Comparison of ENCODE assay signal across 28 cellular contexts in genomic region chr16:1393613-1394176, GRCh38. TPM values are rescaled to one million over a fixed set of nuclear protein-coding genes. Genes with fewer than 3 reads are reported as not detected.
DNase-seq lines count a peak whose midpoint lies in the region; ATAC-seq, FAIRE-seq and TF ChIP-seq lines count a peak whose summit lies in the region.
"Had no signal": no experiment of that assay in that cellular context is flagged by ENCODE, and none has a peak within 500 bp of the region (broad histone marks: within the 10 kb centered on the region; RNA-seq: fewer than 3 reads in every experiment).

No MANE protein-coding gene starts in this region.

- ATAC-seq in Right ventricle myocardium inferior (no peak), Right ventricle myocardium superior (ENCODE audit: poor library complexity) (no peak), K562 (no peak)
- ATAC-seq: A549; CD8-positive, alpha-beta T cell; GM12878 had no signal

- H3K27ac ChIP-seq in BLaER1 (peak overlapping the region; percentile 56), KOPT-K1 (ENCODE audit: low read depth, low read length, poor library complexity, severe bottlenecking) (peak overlapping the region; percentile 27), K562 (ENCODE audit: extremely low read depth, low read depth, low read length) (no peak overlapping the region)
- H3K27ac ChIP-seq: 22Rv1, A549, C4-2B had no signal

- BruUV-seq in K562 (replicated peaks; lab: Mats Ljungman, UMichigan) = no TSS peak

- in situ Hi-C loops in K562 (cut with MboI) = no loop called here

- no peaks in the 10 kb centered on the region for H3K79me2 ChIP-seq in K562 (ENCODE audit: control insufficient read depth, insufficient read depth, low read length)

- H3K4me3 ChIP-seq in BLaER1 = no peak overlapping the region
- no peak overlapping the region for H3K4me3 ChIP-seq in K562
- H3K4me3 ChIP-seq: A549, GM12878 had no signal

- H3K9me3 ChIP-seq in BLaER1 (peaks cover 11% of the 10 kb centered on the region; the same call in 1 of the 2 replicates), KOPT-K1 (ENCODE audit: insufficient read depth, low read length, poor library complexity, severe bottlenecking) (no peaks in the 10 kb centered on the region), K562 (replicated peaks; ENCODE audit: control insufficient read depth, insufficient read depth, low read depth, low read length) (no peaks in the 10 kb centered on the region)
- H3K9me3 ChIP-seq: A549, Caco-2 had no signal

- TF ChIP-seq POLR2A in K562 (conservative IDR thresholded peaks at IDR 0.05) = no peak

- TF ChIP-seq RAD21 in K562 (CRISPR knock-in tag; conservative IDR thresholded peaks at IDR 0.05 in 1 of 2, IDR thresholded peaks at IDR 0.05 in 1 of 2) = no peak

- FAIRE-seq in K562 (lab: Jason Lieb, UNC) = no peak
- FAIRE-seq: A549, D721Med, GM12878, GM12892, GM18507 had no signal

- H3K4me2 ChIP-seq in BLaER1 (peak overlapping the region; percentile 58), K562 (ENCODE audit: insufficient read depth, low read length) (no peak overlapping the region)
- H3K4me2 ChIP-seq: A549 had no signal

- POLR2A ChIA-PET in K562 (lab: Yijun Ruan, JAX) = interaction anchor here (0.7 to 1.2 kb wide), 3 partner anchors 13 to 94 kb away, joined by 3 to 6 read pairs (median 3); no protein-coding TSS in a partner anchor

- peaks cover 87% of the 10 kb centered on the region for H3K36me3 ChIP-seq in BLaER1
- H3K36me3 ChIP-seq in KOPT-K1 (ENCODE audit: insufficient read depth, low read length) = peaks cover 21% of the 10 kb centered on the region; the same call in 1 of the 2 replicates
- no peaks in the 10 kb centered on the region for H3K36me3 ChIP-seq in K562 (ENCODE audit: control insufficient read depth, insufficient read depth, low read length)

- H3K9me1 ChIP-seq in K562 (ENCODE audit: control insufficient read depth, insufficient read depth, low read length) = no peaks in the 10 kb centered on the region

- peaks cover 64% of the 10 kb centered on the region for H3K4me1 ChIP-seq in BLaER1
- peaks cover 0 to 32% of the 10 kb centered on the region in 2 experiments; a peak in 2 of 5 replicates for H3K4me1 ChIP-seq in K562 (replicated peaks in 1 of 2; ENCODE audit: control insufficient read depth in 2 of 2, insufficient read depth in 2 of 2, low read length in 2 of 2)
- H3K4me1 ChIP-seq: A549, Caco-2 had no signal

- no peak for TF ChIP-seq EP300 in K562 (IDR thresholded peaks at IDR 0.05; ENCODE audit: low read length)

- H3K9ac ChIP-seq in BLaER1 (0 out of 2 replicates have a peak overlapping the region, but pooled peaks have one; percentile 51), K562 (ENCODE audit: insufficient read depth in 1 of 2, low read depth in 2 of 2, low read length in 2 of 2) (peak overlapping the region in 1 of 2 experiments; percentile 43; a peak in 1 of 4 replicates)

- DNase-seq in Right ventricle myocardium inferior (ENCODE audit: missing footprints) (peak; percentile 39), Right ventricle myocardium superior (no peak), K562 (ENCODE audit: extremely low read depth in 1 of 4, low spot score in 3 of 4) (no peak), DMS153 treated with DMSO at 0.1 percent for 48 hours (lab: John Stamatoyannopoulos, UW; ENCODE audit: unreplicated experiment) (no peak), amygdala (lab: John Stamatoyannopoulos, UW) (no peak)
- DNase-seq: AML-193; Caco-2; Calu3; CD4-positive, alpha-beta T cell; CD8-positive, alpha-beta T cell; DMS53; DMS79; DND-41; EL; GDM1 had no signal

- CTCF ChIA-PET in K562 (lab: Yijun Ruan, JAX; ENCODE audit: low intra/inter-chr PET ratio) = no interaction called here

- H3K27me3 ChIP-seq in BLaER1 = no peaks in the 10 kb centered on the region
- no peaks in the 10 kb centered on the region for H3K27me3 ChIP-seq in K562 (ENCODE audit: control insufficient read depth in 2 of 2, insufficient read depth in 2 of 2, low read length in 2 of 2)

- intact Hi-C loops in Right ventricle myocardium inferior (cut with DNase I) = no loop called here
- intact Hi-C loops in Right ventricle myocardium superior (cut with DNase I) = no loop called here
- intact Hi-C loops in K562 (cut with micrococcal nuclease) = no loop called here

- no peak for TF ChIP-seq CTCF in K562 (IDR thresholded peaks at IDR 0.05 in 2 of 3, conservative IDR thresholded peaks at IDR 0.05 in 1 of 3; ENCODE audit: insufficient read depth in 2 of 3, low read depth in 1 of 3, low read length in 3 of 3)

- WGBS in K562 (ENCODE audit: insufficient coverage, low coverage, missing lambda C conversion rate) = 74% methylated on average over 17 of the region's 21 CpGs

- no peak overlapping the region for H2AFZ ChIP-seq in K562 (ENCODE audit: low read depth, low read length)

- H4K20me1 ChIP-seq in BLaER1 (peaks cover 5% of the 10 kb centered on the region), K562 (replicated peaks; ENCODE audit: control insufficient read depth, insufficient read depth, low read length) (no peaks in the 10 kb centered on the region)

RNA-seq across cellular contexts. Expression of gene UNKL, which starts 20.8 kb away (rescaled TPM):
- total RNA-seq in Right ventricle myocardium inferior = 11.3 TPM
- total RNA-seq in Right ventricle myocardium superior = 13.6 TPM
- 87.2 and 161 TPM in 2 replicates for total RNA-seq in K562 (2011; cell fraction: chromatin; rRNA removed; ENCODE audit: low replicate concordance)
- total RNA-seq in K562 (2011; cell fraction: nucleolus; rRNA removed) = 91.9 and 116 TPM in 2 replicates
- 69.6 and 98.9 TPM in 2 replicates for total RNA-seq in K562 (2011; cell fraction: nucleoplasm; rRNA removed)
- 17.2 and 17.6 TPM in 2 replicates for total RNA-seq in K562 (2014; rRNA removed)
- total RNA-seq in K562 (2014; rRNA removed; fragmentation: Illumina TruSeq; extraction: Trizol) = 4.2 and 4.4 TPM in 2 replicates
- 5.1 and 12.1 TPM in 2 replicates for total RNA-seq in K562 (2015; rRNA removed; fragmentation: Illumina TruSeq; extraction: Trizol)
- 22.3 and 30.2 TPM in 2 replicates for total RNA-seq in K562 (2021)
- 19.0 and 26.5 TPM in 2 replicates for polyA plus RNA-seq in K562 (2011; rRNA removed)
- polyA plus RNA-seq in K562 (2011; cell fraction: cytosol; rRNA removed) = 17.4 and 36.7 TPM in 2 replicates
- polyA plus RNA-seq in K562 (2011; cell fraction: nucleus; rRNA removed) = 121 and 141 TPM in 2 replicates
- 11.5 and 25.8 TPM in 2 replicates for polyA plus RNA-seq in K562 (2012)
- 3.3 and 18.5 TPM in 2 replicates for polyA plus RNA-seq in K562 (2014; fragmentation: Illumina TruSeq; extraction: Trizol)
- under 1 TPM; 0.37 to 0.48 TPM for polyA plus RNA-seq in K562 (2014; fragmentation: Nextera tagmentation; extraction: Ambion mirVana)
- polyA plus RNA-seq in K562 (2014; rRNA removed) = 17.5 and 22.1 TPM in 2 replicates
- 3.1 and 3.6 TPM in 2 replicates for polyA minus RNA-seq in K562 (2011; rRNA and poly(A)+ RNA removed)
- polyA minus RNA-seq in K562 (2011; cell fraction: cytosol; rRNA and poly(A)+ RNA removed) = 23.1 and 27.5 TPM in 2 replicates
- polyA minus RNA-seq in K562 (2011; cell fraction: nucleus; rRNA and poly(A)+ RNA removed) = 25.4 and 28.3 TPM in 2 replicates

RNA-seq across cellular contexts. Expression of gene UQCC4, which starts 26.9 kb away (rescaled TPM):
- total RNA-seq in Right ventricle myocardium inferior (11.3 TPM), Right ventricle myocardium superior (14.7 TPM), K562 (2014; rRNA removed) (48.7 and 49.7 TPM in 2 replicates), K562 (2014; rRNA removed; fragmentation: Illumina TruSeq; extraction: Trizol) (12.3 and 15.4 TPM in 2 replicates), K562 (2015; rRNA removed; fragmentation: Illumina TruSeq; extraction: Trizol) (34.4 and 35.6 TPM in 2 replicates), K562 (2021) (31.9 and 35.3 TPM in 2 replicates)
- total RNA-seq in K562 (2011; cell fraction: chromatin; rRNA removed; ENCODE audit: low replicate concordance) = 18.2 and 43.0 TPM in 2 replicates
- 45.9 and 52.7 TPM in 2 replicates for total RNA-seq in K562 (2011; cell fraction: nucleolus; rRNA removed)
- total RNA-seq in K562 (2011; cell fraction: nucleoplasm; rRNA removed) = 35.9 and 40.4 TPM in 2 replicates
- polyA plus RNA-seq in K562 (2011; rRNA removed) (46.1 and 47.0 TPM in 2 replicates), K562 (2014; fragmentation: Illumina TruSeq; extraction: Trizol) (20.5 and 37.8 TPM in 2 replicates), K562 (2014; fragmentation: Nextera tagmentation; extraction: Ambion mirVana) (1 to 10 TPM; 1.3 to 3.9 TPM), K562 (2014; rRNA removed) (43.9 and 50.0 TPM in 2 replicates)
- polyA plus RNA-seq in K562 (2011; cell fraction: cytosol; rRNA removed) = 52.6 and 64.3 TPM in 2 replicates
- 44.3 and 47.3 TPM in 2 replicates for polyA plus RNA-seq in K562 (2011; cell fraction: nucleus; rRNA removed)
- polyA plus RNA-seq in K562 (2012) = 16.8 and 31.2 TPM in 2 replicates
- 10.9 and 12.0 TPM in 2 replicates for polyA minus RNA-seq in K562 (2011; rRNA and poly(A)+ RNA removed)
- 8.9 and 11.7 TPM in 2 replicates for polyA minus RNA-seq in K562 (2011; cell fraction: cytosol; rRNA and poly(A)+ RNA removed)
- polyA minus RNA-seq in K562 (2011; cell fraction: nucleus; rRNA and poly(A)+ RNA removed) = 9.6 and 14.0 TPM in 2 replicates

RNA-seq across cellular contexts. Expression of gene PERCC1, which starts 37.2 kb away (rescaled TPM):
- total RNA-seq in Right ventricle myocardium inferior (0.35 TPM), Right ventricle myocardium superior (0.32 TPM), K562 (2014; rRNA removed) (not detected in 2 replicates), K562 (2014; rRNA removed; fragmentation: Illumina TruSeq; extraction: Trizol) (not detected in 2 replicates), K562 (2015; rRNA removed; fragmentation: Illumina TruSeq; extraction: Trizol) (not detected in 2 replicates), K562 (2021) (not detected in 2 replicates)
- total RNA-seq in K562 (2011; cell fraction: chromatin; rRNA removed; ENCODE audit: low replicate concordance) = not detected in 2 replicates
- total RNA-seq in K562 (2011; cell fraction: nucleolus; rRNA removed) = not detected in 2 replicates
- total RNA-seq in K562 (2011; cell fraction: nucleoplasm; rRNA removed) = not detected in 2 replicates
- polyA plus RNA-seq in K562 (2011; rRNA removed) (not detected in 2 replicates), K562 (2014; fragmentation: Illumina TruSeq; extraction: Trizol) (not detected in 2 replicates), K562 (2014; fragmentation: Nextera tagmentation; extraction: Ambion mirVana) (not detected), K562 (2014; rRNA removed) (not detected in 2 replicates)
- polyA plus RNA-seq in K562 (2011; cell fraction: cytosol; rRNA removed) = not detected in 2 replicates
- not detected in 2 replicates for polyA plus RNA-seq in K562 (2011; cell fraction: nucleus; rRNA removed)
- not detected in 2 replicates for polyA plus RNA-seq in K562 (2012)
- polyA minus RNA-seq in K562 (2011; rRNA and poly(A)+ RNA removed) = not detected in 2 replicates
- not detected in 2 replicates for polyA minus RNA-seq in K562 (2011; cell fraction: cytosol; rRNA and poly(A)+ RNA removed)
- polyA minus RNA-seq in K562 (2011; cell fraction: nucleus; rRNA and poly(A)+ RNA removed) = not detected in 2 replicates
- total RNA-seq: A172, Calu3, Daoy, G401, GM12878 had no signal
- polyA plus RNA-seq: A549, BJ, GM12878 had no signal

RNA-seq across cellular contexts. Expression of gene GNPTG, which starts 42.0 kb away (rescaled TPM):
- total RNA-seq in Right ventricle myocardium inferior = 35.0 TPM
- total RNA-seq in Right ventricle myocardium superior = 30.3 TPM
- total RNA-seq in K562 (2011; cell fraction: chromatin; rRNA removed; ENCODE audit: low replicate concordance) = 42.1 and 68.9 TPM in 2 replicates
- 52.6 and 53.5 TPM in 2 replicates for total RNA-seq in K562 (2011; cell fraction: nucleolus; rRNA removed)
- total RNA-seq in K562 (2011; cell fraction: nucleoplasm; rRNA removed) = 51.0 and 57.1 TPM in 2 replicates
- total RNA-seq in K562 (2014; rRNA removed) = 22.3 and 24.0 TPM in 2 replicates
- 4.7 and 6.1 TPM in 2 replicates for total RNA-seq in K562 (2014; rRNA removed; fragmentation: Illumina TruSeq; extraction: Trizol)
- total RNA-seq in K562 (2015; rRNA removed; fragmentation: Illumina TruSeq; extraction: Trizol) = 13.6 and 13.9 TPM in 2 replicates
- 19.9 and 22.2 TPM in 2 replicates for total RNA-seq in K562 (2021)
- polyA plus RNA-seq in K562 (2011; rRNA removed) = 18.6 and 20.7 TPM in 2 replicates
- polyA plus RNA-seq in K562 (2011; cell fraction: cytosol; rRNA removed) = 20.9 and 40.1 TPM in 2 replicates
- polyA plus RNA-seq in K562 (2011; cell fraction: nucleus; rRNA removed) = 55.5 and 97.5 TPM in 2 replicates
- polyA plus RNA-seq in K562 (2012) = 18.3 and 26.9 TPM in 2 replicates
- 9.0 and 13.6 TPM in 2 replicates for polyA plus RNA-seq in K562 (2014; fragmentation: Illumina TruSeq; extraction: Trizol)
- 1 to 10 TPM in 1 of 2 experiments, under 1 TPM in 1; 0.69 to 1.0 TPM for polyA plus RNA-seq in K562 (2014; fragmentation: Nextera tagmentation; extraction: Ambion mirVana)
- polyA plus RNA-seq in K562 (2014; rRNA removed) = 31.5 and 33.3 TPM in 2 replicates
- 1.6 and 5.7 TPM in 2 replicates for polyA minus RNA-seq in K562 (2011; rRNA and poly(A)+ RNA removed)
- polyA minus RNA-seq in K562 (2011; cell fraction: cytosol; rRNA and poly(A)+ RNA removed) = 7.7 and 10.3 TPM in 2 replicates
- polyA minus RNA-seq in K562 (2011; cell fraction: nucleus; rRNA and poly(A)+ RNA removed) = 11.7 and 13.1 TPM in 2 replicates

RNA-seq across cellular contexts. Expression of gene TSR3, which starts 42.0 kb away (rescaled TPM):
- 54.6 TPM for total RNA-seq in Right ventricle myocardium inferior
- 52.6 TPM for total RNA-seq in Right ventricle myocardium superior
- 2.8 and 6.4 TPM in 2 replicates for total RNA-seq in K562 (2011; cell fraction: chromatin; rRNA removed; ENCODE audit: low replicate concordance)
- total RNA-seq in K562 (2011; cell fraction: nucleolus; rRNA removed) = 8.8 and 12.3 TPM in 2 replicates
- 3.4 and 7.0 TPM in 2 replicates for total RNA-seq in K562 (2011; cell fraction: nucleoplasm; rRNA removed)
- 74.8 and 100.0 TPM in 2 replicates for total RNA-seq in K562 (2014; rRNA removed)
- total RNA-seq in K562 (2014; rRNA removed; fragmentation: Illumina TruSeq; extraction: Trizol) = 6.7 TPM in 2 replicates
- 29.6 and 31.9 TPM in 2 replicates for total RNA-seq in K562 (2015; rRNA removed; fragmentation: Illumina TruSeq; extraction: Trizol)
- total RNA-seq in K562 (2021) = 50.5 and 53.7 TPM in 2 replicates
- 15.8 and 16.5 TPM in 2 replicates for polyA plus RNA-seq in K562 (2011; rRNA removed)
- 21.3 and 65.5 TPM in 2 replicates for polyA plus RNA-seq in K562 (2011; cell fraction: cytosol; rRNA removed)
- polyA plus RNA-seq in K562 (2011; cell fraction: nucleus; rRNA removed) = 12.1 and 18.1 TPM in 2 replicates
- 34.9 and 46.9 TPM in 2 replicates for polyA plus RNA-seq in K562 (2012)
- 10.3 and 22.1 TPM in 2 replicates for polyA plus RNA-seq in K562 (2014; fragmentation: Illumina TruSeq; extraction: Trizol)
- 1 to 10 TPM; 1.5 to 2.4 TPM for polyA plus RNA-seq in K562 (2014; fragmentation: Nextera tagmentation; extraction: Ambion mirVana)
- polyA plus RNA-seq in K562 (2014; rRNA removed) = 53.3 and 75.7 TPM in 2 replicates
- polyA minus RNA-seq in K562 (2011; rRNA and poly(A)+ RNA removed) = 2.6 and 4.5 TPM in 2 replicates
- polyA minus RNA-seq in K562 (2011; cell fraction: cytosol; rRNA and poly(A)+ RNA removed) = 17.2 and 24.6 TPM in 2 replicates
- 7.1 and 7.8 TPM in 2 replicates for polyA minus RNA-seq in K562 (2011; cell fraction: nucleus; rRNA and poly(A)+ RNA removed)
